ENCODE assay signal across 9 cellular contexts in the genomic region with DNA sequence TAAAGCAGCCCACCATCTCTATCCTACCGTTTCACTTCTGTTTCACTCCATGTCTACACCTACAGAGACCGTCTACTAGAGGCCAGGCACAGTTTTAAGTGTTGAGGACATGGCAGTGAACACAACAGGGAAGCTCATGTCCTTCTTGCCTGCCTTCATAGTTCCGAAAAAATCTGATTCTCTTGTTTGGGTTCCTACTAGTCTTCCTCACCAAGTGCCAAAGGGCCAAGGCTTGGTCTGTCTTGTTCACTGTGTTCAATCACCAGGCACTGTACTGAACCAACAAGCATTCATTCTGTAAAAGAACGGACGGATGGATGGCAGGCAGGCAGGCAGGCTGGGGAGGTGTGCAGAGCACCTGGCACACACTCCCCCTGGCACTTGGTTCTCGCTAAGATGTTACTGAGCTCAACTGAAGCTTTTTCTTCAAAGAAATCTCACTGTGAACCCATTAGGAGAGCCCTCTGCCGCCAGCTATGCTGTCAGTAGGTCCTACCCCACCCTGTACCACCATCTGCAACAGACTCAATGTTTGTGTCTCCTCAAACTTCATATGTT. TPM values are rescaled to one million over a fixed set of nuclear protein-coding genes. Genes with fewer than 3 reads are reported as not detected.
DNase-seq lines count a peak whose midpoint lies in the region; ATAC-seq, FAIRE-seq and TF ChIP-seq lines count a peak whose summit lies in the region.
"Had no signal": no experiment of that assay in that cellular context is flagged by ENCODE, and none has a peak within 500 bp of the region (broad histone marks: within the 10 kb centered on the region; RNA-seq: fewer than 3 reads in every experiment).

No MANE protein-coding gene starts in this region.

- no peak for FAIRE-seq in GM12891 (lab: Jason Lieb, UNC)

- H3K4me1 ChIP-seq in Peyer's patch (peaks cover 3 to 83% (median 34%) of the 10 kb centered on the region in 4 donors), esophagus muscularis mucosa (peaks cover 81 to 86% (median 84%) of the 10 kb centered on the region in 4 donors), rectal smooth muscle tissue (ENCODE audit: control insufficient read depth, insufficient read depth, low read length) (peaks cover 49% of the 10 kb centered on the region)

- DNase-seq in Peyer's patch (no peak), esophagus muscularis mucosa (ENCODE audit: extremely low spot score) (no peak), GM12891 (ENCODE audit: insufficient read length, low spot score) (no peak), iPS-NIHi7 (ENCODE audit: extremely low spot score) (no peak)
- DNase-seq: SIG-M5 had no signal

- H3K36me3 ChIP-seq in Peyer's patch = no peaks in the 10 kb centered on the region
- no peaks in the 10 kb centered on the region for H3K36me3 ChIP-seq in esophagus muscularis mucosa
- no peaks in the 10 kb centered on the region for H3K36me3 ChIP-seq in rectal smooth muscle tissue (ENCODE audit: control insufficient read depth, insufficient read depth, low read length)

- no peak overlapping the region for H3K9ac ChIP-seq in rectal smooth muscle tissue (ENCODE audit: low read length)

- TF ChIP-seq CTCF in Peyer's patch (IDR thresholded peaks at IDR 0.05) (no peak), esophagus muscularis mucosa (IDR thresholded peaks at IDR 0.05) (no peak)

- H3K27me3 ChIP-seq in Peyer's patch (no peaks in the 10 kb centered on the region), esophagus muscularis mucosa (no peaks in the 10 kb centered on the region), rectal smooth muscle tissue (ENCODE audit: control insufficient read depth, insufficient read depth, low read length) (no peaks in the 10 kb centered on the region)

- intact Hi-C loops in esophagus muscularis mucosa (cut with DNase I) = loop anchor here (10.0 kb wide), 1 partner anchor 725 kb away; the partner anchor contains the start of gene SNN

- ATAC-seq in GM21390 (IDR thresholded peaks at IDR 0.05; ENCODE audit: unreplicated experiment) = no peak
- ATAC-seq in GM18907 (IDR thresholded peaks at IDR 0.05; ENCODE audit: unreplicated experiment) = no peak

- peak overlapping the region in 3 of 4 donors; percentile 85 to 89 (median 87) for H3K27ac ChIP-seq in Peyer's patch
- peak overlapping the region; percentile 90 to 92 (median 92) for H3K27ac ChIP-seq in esophagus muscularis mucosa (replicated peaks in 1 of 4)
- peak overlapping the region; percentile 6 for H3K27ac ChIP-seq in rectal smooth muscle tissue (ENCODE audit: low read depth, low read length)

- TF ChIP-seq POLR2A in Peyer's patch (IDR thresholded peaks at IDR 0.05) = no peak
- TF ChIP-seq POLR2A in esophagus muscularis mucosa (IDR thresholded peaks at IDR 0.05; ENCODE audit: low read depth) = no peak
- no peak for TF ChIP-seq POLR2A in GM12891 (IDR thresholded peaks at IDR 0.05; ENCODE audit: low read depth, low read length)

- no peak for TF ChIP-seq EP300 in esophagus muscularis mucosa (IDR thresholded peaks at IDR 0.05)

- H3K4me3 ChIP-seq in GM08714 (ENCODE audit: low read length) = peak overlapping the region; percentile 73; the same call in 1 of the 2 replicates
- H3K4me3 ChIP-seq in Peyer's patch = peak overlapping the region in 2 of 4 donors; percentile 90 to 91
- H3K4me3 ChIP-seq in esophagus muscularis mucosa = peak overlapping the region; percentile 78 to 96 (median 88)
- H3K4me3 ChIP-seq in rectal smooth muscle tissue (ENCODE audit: low read length) = peak overlapping the region; percentile 87

- H3K9me3 ChIP-seq in Peyer's patch (no peaks in the 10 kb centered on the region), esophagus muscularis mucosa (no peaks in the 10 kb centered on the region)

- 85% methylated on average over 7 of the region's 7 CpGs for WGBS in esophagus muscularis mucosa

TF ChIP-seq in GM12891, 5 proteins besides CTCF, POLR2A, EP300 and RAD21:
- TF ChIP-seq POU2F2 (IDR thresholded peaks at IDR 0.05; ENCODE audit: low read depth, low read length) (no peak), POLR2AphosphoS5 (IDR thresholded peaks at IDR 0.05; ENCODE audit: low read depth, low read length) (no peak), SPI1 (IDR thresholded peaks at IDR 0.05; ENCODE audit: low read depth, low read length) (no peak), PAX5 (IDR thresholded peaks at IDR 0.05; ENCODE audit: insufficient read depth, low read length, severe bottlenecking) (no peak), TAF1 (IDR thresholded peaks at IDR 0.05; ENCODE audit: low read depth, low read length) (no peak)

RNA-seq across cellular contexts. Expression of gene DEXI, which starts 2.5 kb away (rescaled TPM):
- total RNA-seq in Peyer's patch = 10 to 100 TPM; 39.8 to 69.3 (median 60.9) TPM
- total RNA-seq in esophagus muscularis mucosa = 100 to 1,000 TPM; 106 to 133 (median 125) TPM
- polyA plus RNA-seq in GM12891 (2012; ENCODE audit: low read depth, missing spikeins) = 8.4 TPM

RNA-seq across cellular contexts. Expression of gene CLEC16A, which starts 4.6 kb away (rescaled TPM):
- total RNA-seq in Peyer's patch (100 to 1,000 TPM in 1 of 4 donors, 10 to 100 TPM in 3; 37.8 to 139 (median 64.3) TPM), esophagus muscularis mucosa (10 to 100 TPM; 22.3 to 34.7 (median 29.2) TPM)
- 12.4 TPM for polyA plus RNA-seq in GM12891 (2012; ENCODE audit: low read depth, missing spikeins)

Comparison
In these comparisons a context has a peak if more than half of its experiments do, and no peak if none do; other contexts are left out.
1. H3K27ac ChIP-seq: peak in every context shown above with its lines; median percentile 92 in esophagus muscularis mucosa; 87 in Peyer's patch; 6 in rectal smooth muscle tissue.